ENCODE assay signal across 8 cellular contexts in genomic region chr3:169662215-169663070, GRCh38. TPM values are rescaled to one million over a fixed set of nuclear protein-coding genes. Genes with fewer than 3 reads are reported as not detected.
DNase-seq lines count a peak whose midpoint lies in the region; ATAC-seq, FAIRE-seq and TF ChIP-seq lines count a peak whose summit lies in the region.

No MANE protein-coding gene starts in this region.

- TF ChIP-seq POLR2A in breast epithelium (IDR thresholded peaks at IDR 0.05): no peak

- H3K4me3 ChIP-seq in breast epithelium: peak overlapping the region; percentile 51 to 66 (median 55)
- H3K4me3 ChIP-seq in skin epidermis: peak overlapping the region; percentile 35 to 48 (median 39)

- peak; percentile 58 for ATAC-seq in GM21529 (IDR thresholded peaks at IDR 0.05; ENCODE audit: unreplicated experiment)

- H3K9me3 ChIP-seq in breast epithelium: no peaks in the 10 kb centered on the region

- intact Hi-C loops in breast epithelium (cut with DNase I; ENCODE audit: low total_unique reads): loop anchor here (5.0 kb wide), 1 partner anchor 515 kb away; no protein-coding TSS in a partner anchor

- peaks cover 0 to 100% of the 10 kb centered on the region in 2 donors for H3K27me3 ChIP-seq in breast epithelium

- peaks cover 0 to 4% of the 10 kb centered on the region in 2 donors for H3K4me1 ChIP-seq in breast epithelium

- H3K36me3 ChIP-seq in breast epithelium: no peaks in the 10 kb centered on the region

- no peak for FAIRE-seq in RCC 7860 (lab: Jason Lieb, UNC)

- DNase-seq in Daoy (ENCODE audit: low read depth): peak; percentile 89
- peak; percentile 93 for DNase-seq in HuH-7 (ENCODE audit: low spot score)
- DNase-seq in RCC 7860 (ENCODE audit: low spot score): peak; percentile 44
- DNase-seq in breast epithelium (ENCODE audit: low spot score in 2 of 2): no peak
- peak; percentile 62 for DNase-seq in iris pigment epithelial cell (ENCODE audit: low read depth)
- no peak for DNase-seq in SKM-1 treated with dmso at 0.1 percent for 144 hours (lab: John Stamatoyannopoulos, UW; ENCODE audit: unreplicated experiment)

- H3K27ac ChIP-seq in breast epithelium: peak overlapping the region; percentile 33 to 68
- H3K27ac ChIP-seq in skin epidermis: peak overlapping the region in 17 of 21 experiments; percentile 2 to 84 (median 48)

- peak in 1 of 3 donors; percentile 8 for TF ChIP-seq CTCF in breast epithelium (IDR thresholded peaks at IDR 0.05)

RNA-seq across cellular contexts. Expression of gene MECOM, which starts 1.1 kb away (rescaled TPM):
- 7.4 and 10.0 TPM in 2 replicates for total RNA-seq in Daoy (2014; rRNA removed; shearing (Covaris generic))
- 10 to 100 TPM in 2 of 3 donors, 1 to 10 TPM in 1; 7.5 to 21.6 (median 13.9) TPM for total RNA-seq in breast epithelium

Comparison
In these comparisons a context has a peak if more than half of its experiments do, and no peak if none do; other contexts are left out.
1. DNase-seq: peak in Daoy (single experiment), HuH-7 (single experiment), RCC 7860 (single experiment) and iris pigment epithelial cell (single experiment); none in breast epithelium (0 of 2) and SKM-1 treated with dmso at 0.1 percent for 144 hours (single experiment).